20 cellular contexts compared by ENCODE assay signal in the genomic region with DNA sequence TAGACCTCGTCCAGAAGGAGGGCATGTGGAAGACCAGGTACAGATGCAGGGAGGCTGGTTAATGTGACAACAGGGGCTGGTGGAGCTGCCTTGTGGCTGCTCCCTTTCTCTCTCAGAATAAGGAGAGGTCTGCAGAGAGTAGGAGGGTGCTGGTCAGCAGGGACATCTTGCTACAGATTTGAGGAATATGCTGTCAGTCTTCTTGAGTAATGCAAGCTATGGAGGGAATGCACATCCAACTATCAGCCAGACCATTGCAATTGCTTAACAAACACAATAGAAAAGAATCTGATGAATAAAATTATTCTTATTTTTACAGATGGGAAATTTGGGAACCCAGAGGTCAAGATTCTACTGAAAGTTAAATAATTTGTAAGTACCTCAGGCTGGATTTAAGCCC. TPM values are rescaled to one million over a fixed set of nuclear protein-coding genes. Genes with fewer than 3 reads are reported as not detected.
DNase-seq lines count a peak whose midpoint lies in the region; ATAC-seq and TF ChIP-seq lines count a peak whose summit lies in the region.
"Had no signal": no experiment of that assay in that cellular context is flagged by ENCODE, and none has a peak within 500 bp of the region (broad histone marks: within the 10 kb centered on the region; RNA-seq: fewer than 3 reads in every experiment).

No MANE protein-coding gene starts in this region.

- no peak for ATAC-seq in activated naive CD4-positive, alpha-beta T cell treated with anti-CD3 and anti-CD28 coated beads, Interleukin-2, amount 50 U/mL, for 72 hours
- no peak for ATAC-seq in activated T-helper 17 cell treated with anti-CD3 and anti-CD28 coated beads, Interleukin-2, amount 50 U/mL, for 72 hours (replicated peaks)
- ATAC-seq in stimulated activated naive CD8-positive, alpha-beta T cell treated with anti-CD3 and anti-CD28 coated beads, Interleukin-15, amount 100 ng/mL, for 72 hours, result no peak
- ATAC-seq in HG03520 (IDR thresholded peaks at IDR 0.05; ENCODE audit: unreplicated experiment), result no peak
- ATAC-seq in GM19452 (IDR thresholded peaks at IDR 0.05; ENCODE audit: unreplicated experiment), result no peak
- ATAC-seq: GM23338, HCT116 had no signal

- peak overlapping the region; percentile 62 to 95 for H3K27ac Mint-ChIP-seq in activated naive CD4-positive, alpha-beta T cell treated with anti-CD3 and anti-CD28 coated beads, Interleukin-2, amount 50 U/mL, for 72 hours
- peak overlapping the region; percentile 94 for H3K27ac Mint-ChIP-seq in activated T-helper 17 cell treated with anti-CD3 and anti-CD28 coated beads, Interleukin-2, amount 50 U/mL, for 72 hours
- peak overlapping the region; percentile 21 to 81 for H3K27ac Mint-ChIP-seq in stimulated activated naive CD8-positive, alpha-beta T cell treated with anti-CD3 and anti-CD28 coated beads, Interleukin-15, amount 100 ng/mL, for 72 hours
- H3K27ac Mint-ChIP-seq: B cell, GM23338 had no signal

- no peak for DNase-seq in activated naive CD4-positive, alpha-beta T cell treated with anti-CD3 and anti-CD28 coated beads, Interleukin-2, amount 50 U/mL, for 72 hours (ENCODE audit: low spot score in 2 of 2)
- DNase-seq in activated naive CD4-positive, alpha-beta T cell treated with anti-CD3 and anti-CD28 coated beads, Interleukin-2, amount 50 U/mL, for 16 hours, result no peak
- DNase-seq in choroid plexus epithelial cell (ENCODE audit: low read depth), result peak; percentile 61
- no peak for DNase-seq in stimulated activated naive CD8-positive, alpha-beta T cell treated with anti-CD3 and anti-CD28 coated beads, Interleukin-15, amount 100 ng/mL, for 72 hours
- DNase-seq: ACHN; Calu3; CD4-positive, CD25-positive, alpha-beta regulatory T cell; KG1; NCI-H1417 treated with DMSO at 0.1 percent for 48 hours; NCI-H2029; NCI-H2171 treated with DMSO at 0.1 percent for 48 hours; NCI-H748 treated with DMSO at 0.1 percent for 48 hours; RPMI8226; SIG-M5 had no signal

- peaks cover 0 to 17% of the 10 kb centered on the region in 2 donors for H3K36me3 Mint-ChIP-seq in activated naive CD4-positive, alpha-beta T cell treated with anti-CD3 and anti-CD28 coated beads, Interleukin-2, amount 50 U/mL, for 72 hours
- H3K36me3 Mint-ChIP-seq in activated T-helper 17 cell treated with anti-CD3 and anti-CD28 coated beads, Interleukin-2, amount 50 U/mL, for 72 hours (ENCODE audit: low read depth), result no peaks in the 10 kb centered on the region
- H3K36me3 Mint-ChIP-seq: CD4-positive, CD25-positive, alpha-beta regulatory T cell had no signal

- H3K4me1 Mint-ChIP-seq in activated T-helper 17 cell treated with anti-CD3 and anti-CD28 coated beads, Interleukin-2, amount 50 U/mL, for 72 hours, result peaks cover 26% of the 10 kb centered on the region
- peaks cover 59% of the 10 kb centered on the region for H3K4me1 Mint-ChIP-seq in stimulated activated naive CD8-positive, alpha-beta T cell treated with anti-CD3 and anti-CD28 coated beads, Interleukin-15, amount 100 ng/mL, for 72 hours
- H3K4me1 Mint-ChIP-seq: GM23338 had no signal

- H3K4me3 ChIP-seq in choroid plexus epithelial cell (ENCODE audit: low read depth, low read length), result no peak overlapping the region
- H3K4me3 ChIP-seq: GM23338 had no signal

- no peak for TF ChIP-seq CTCF in choroid plexus epithelial cell (conservative IDR thresholded peaks at IDR 0.05; ENCODE audit: low read depth, low read length)

- H3K27me3 Mint-ChIP-seq in activated T-helper 17 cell treated with anti-CD3 and anti-CD28 coated beads, Interleukin-2, amount 50 U/mL, for 72 hours, result no peaks in the 10 kb centered on the region
- peaks cover 7% of the 10 kb centered on the region for H3K27me3 Mint-ChIP-seq in stimulated activated naive CD8-positive, alpha-beta T cell treated with anti-CD3 and anti-CD28 coated beads, Interleukin-15, amount 100 ng/mL, for 72 hours

- H3K4me3 Mint-ChIP-seq in activated T-helper 17 cell treated with anti-CD3 and anti-CD28 coated beads, Interleukin-2, amount 50 U/mL, for 72 hours, result peak overlapping the region; percentile 75
- no peak overlapping the region for H3K4me3 Mint-ChIP-seq in stimulated activated naive CD8-positive, alpha-beta T cell treated with anti-CD3 and anti-CD28 coated beads, Interleukin-15, amount 100 ng/mL, for 72 hours
- H3K4me3 Mint-ChIP-seq: B cell; CD4-positive, CD25-positive, alpha-beta regulatory T cell; GM23338 had no signal

- peaks cover 0 to 14% of the 10 kb centered on the region in 2 donors for H3K9me3 Mint-ChIP-seq in activated naive CD4-positive, alpha-beta T cell treated with anti-CD3 and anti-CD28 coated beads, Interleukin-2, amount 50 U/mL, for 72 hours
- peaks cover 3% of the 10 kb centered on the region for H3K9me3 Mint-ChIP-seq in activated T-helper 17 cell treated with anti-CD3 and anti-CD28 coated beads, Interleukin-2, amount 50 U/mL, for 72 hours
- peaks cover 0 to 14% of the 10 kb centered on the region in 2 donors for H3K9me3 Mint-ChIP-seq in stimulated activated naive CD8-positive, alpha-beta T cell treated with anti-CD3 and anti-CD28 coated beads, Interleukin-15, amount 100 ng/mL, for 72 hours
- H3K9me3 Mint-ChIP-seq: CD4-positive, CD25-positive, alpha-beta regulatory T cell had no signal

RNA-seq across cellular contexts. Expression of a gene that starts 20.4 kb away (rescaled TPM):
- total RNA-seq in activated naive CD4-positive, alpha-beta T cell treated with anti-CD3 and anti-CD28 coated beads, Interleukin-2, amount 50 U/mL, for 72 hours, result 10 to 100 TPM; 68.3 to 74.7 TPM
- 10 to 100 TPM; 42.8 to 92.4 TPM for total RNA-seq in activated T-helper 17 cell treated with anti-CD3 and anti-CD28 coated beads, Interleukin-2, amount 50 U/mL, for 72 hours
